Comparison of ENCODE assay signal across 10 cellular contexts in genomic region chr7:112056409-112056808, GRCh38.
DNase-seq lines count a peak whose midpoint lies in the region; ATAC-seq and TF ChIP-seq lines count a peak whose summit lies in the region.
"Had no signal": no experiment of that assay in that cellular context is flagged by ENCODE, and none has a peak within 500 bp of the region (broad histone marks: within the 10 kb centered on the region; RNA-seq: fewer than 3 reads in every experiment).

No MANE protein-coding gene starts in this region.

- 76% methylated on average over 2 of the region's 2 CpGs for WGBS in prostate gland

- TF ChIP-seq CTCF in epithelial cell of proximal tubule (conservative IDR thresholded peaks at IDR 0.05; ENCODE audit: low read depth, low read length), result no peak
- no peak for TF ChIP-seq CTCF in prostate gland (IDR thresholded peaks at IDR 0.05)

- H3K4me1 ChIP-seq in prostate gland (replicated peaks), result peaks cover 4% of the 10 kb centered on the region

- no peak overlapping the region for H3K4me3 ChIP-seq in epithelial cell of proximal tubule (ENCODE audit: low read depth, low read length)
- H3K4me3 ChIP-seq in prostate gland, result no peak overlapping the region
- H3K4me3 ChIP-seq: K562 had no signal

- intact Hi-C loops in prostate gland (cut with DNase I), result no loop called here

- no peaks in the 10 kb centered on the region for H3K27me3 ChIP-seq in prostate gland (replicated peaks; ENCODE audit: insufficient read depth)

- no peaks in the 10 kb centered on the region for H3K36me3 ChIP-seq in prostate gland

- ATAC-seq in GM21360 (IDR thresholded peaks at IDR 0.05; ENCODE audit: unreplicated experiment) (peak; percentile 88), HG03520 (IDR thresholded peaks at IDR 0.05; ENCODE audit: unreplicated experiment) (peak; percentile 68)
- ATAC-seq: K562 had no signal

- H3K27ac ChIP-seq in prostate gland, result no peak overlapping the region

- peak; percentile 79 for DNase-seq in D341Med (ENCODE audit: low spot score)
- DNase-seq in epithelial cell of proximal tubule (ENCODE audit: low read depth), result peak; percentile 73
- DNase-seq in prostate gland (ENCODE audit: low spot score), result no peak
- DNase-seq in inferior parietal cortex (ENCODE audit: extremely low spot score), result no peak
- no peak for DNase-seq in T1000 (lab: John Stamatoyannopoulos, UW)
- no peak for DNase-seq in midbrain (lab: John Stamatoyannopoulos, UW)
- DNase-seq: DND-41 had no signal

- H3K9me3 ChIP-seq in prostate gland, result no peaks in the 10 kb centered on the region

- no peak for TF ChIP-seq POLR2A in prostate gland (IDR thresholded peaks at IDR 0.05)

Comparison
In these comparisons a context has a peak if more than half of its experiments do, and no peak if none do; other contexts are left out.
1. DNase-seq: peak in D341Med (single experiment) and epithelial cell of proximal tubule (single experiment); none in prostate gland (single experiment), inferior parietal cortex (single experiment), T1000 (single experiment) and midbrain (single experiment).